In genomic region chr19:46373573-46374359, GRCh38 we compare ENCODE assay signal across 9 cellular contexts. TPM values are rescaled to one million over a fixed set of nuclear protein-coding genes. Genes with fewer than 3 reads are reported as not detected.
DNase-seq lines count a peak whose midpoint lies in the region; ATAC-seq and TF ChIP-seq lines count a peak whose summit lies in the region.
"Had no signal": no experiment of that assay in that cellular context is flagged by ENCODE, and none has a peak within 500 bp of the region (broad histone marks: within the 10 kb centered on the region; RNA-seq: fewer than 3 reads in every experiment).

No MANE protein-coding gene starts in this region.

- H3K4me1 Mint-ChIP-seq in Caco-2 (ENCODE audit: low read depth, unreplicated experiment), result no peaks in the 10 kb centered on the region
- H3K4me1 Mint-ChIP-seq in activated T-cell treated with anti-CD3 and anti-CD28 coated beads, Interleukin-2, amount 50 U/mL, for 72 hours (ENCODE audit: low read depth), result peaks cover 21% of the 10 kb centered on the region

- TF ChIP-seq CTCF in Caco-2 (IDR thresholded peaks at IDR 0.05; ENCODE audit: insufficient read depth in 1 of 2, low read depth in 1 of 2, low read length in 1 of 2, severe bottlenecking in 1 of 2, unreplicated experiment in 1 of 2), result no peak
- TF ChIP-seq CTCF in breast epithelium (IDR thresholded peaks at IDR 0.05), result no peak
- no peak for TF ChIP-seq CTCF in uterus (IDR thresholded peaks at IDR 0.05)

- H3K27ac ChIP-seq in breast epithelium, result peak overlapping the region; percentile 86 to 93
- H3K27ac ChIP-seq in uterus, result peak overlapping the region; percentile 40 to 64

- H3K4me1 ChIP-seq in Caco-2 (peaks cover 6% of the 10 kb centered on the region; the same call in 1 of the 2 replicates), breast epithelium (peaks cover 28 to 35% of the 10 kb centered on the region in 2 donors), uterus (peaks cover 0 to 19% of the 10 kb centered on the region in 2 donors)

- H3K9me3 Mint-ChIP-seq in Caco-2 (ENCODE audit: unreplicated experiment), result no peaks in the 10 kb centered on the region
- no peaks in the 10 kb centered on the region for H3K9me3 Mint-ChIP-seq in activated T-cell treated with anti-CD3 and anti-CD28 coated beads, Interleukin-2, amount 50 U/mL, for 72 hours

- no peaks in the 10 kb centered on the region for H3K9me3 ChIP-seq in Caco-2
- no peaks in the 10 kb centered on the region for H3K9me3 ChIP-seq in breast epithelium
- no peaks in the 10 kb centered on the region for H3K9me3 ChIP-seq in uterus

- H3K4me3 ChIP-seq in Caco-2 (ENCODE audit: low read depth, low read length) (no peak overlapping the region), breast epithelium (peak overlapping the region in 2 of 3 donors; percentile 21 to 29), uterus (no peak overlapping the region)

- no peak for TF ChIP-seq POLR2A in breast epithelium (IDR thresholded peaks at IDR 0.05)
- no peak for TF ChIP-seq POLR2A in uterus (IDR thresholded peaks at IDR 0.05)

- BruUV-seq in Caco-2 (replicated peaks; lab: Mats Ljungman, UMichigan), result no TSS peak

- H3K4me3 Mint-ChIP-seq in Caco-2 (ENCODE audit: unreplicated experiment), result no peak overlapping the region
- H3K4me3 Mint-ChIP-seq in activated T-cell treated with anti-CD3 and anti-CD28 coated beads, Interleukin-2, amount 50 U/mL, for 72 hours, result no peak overlapping the region
- H3K4me3 Mint-ChIP-seq: activated naive CD8-positive, alpha-beta T cell had no signal

- intact Hi-C loops in Caco-2 (cut with micrococcal nuclease; ENCODE audit: unreplicated experiment) (no loop called here), breast epithelium (cut with DNase I; ENCODE audit: low total_unique reads) (no loop called here), uterus (cut with DNase I; ENCODE audit: low total_unique reads) (no loop called here)

- H3K36me3 ChIP-seq in Caco-2 (ENCODE audit: control insufficient read depth, insufficient read depth, low read length) (no peaks in the 10 kb centered on the region; the same call in 1 of the 2 replicates), breast epithelium (no peaks in the 10 kb centered on the region), uterus (no peaks in the 10 kb centered on the region)

- peak in 1 of 2 experiments; percentile 39 for DNase-seq in Caco-2
- DNase-seq in NCI-H1694 treated with DMSO at 0.1 percent for 48 hours (lab: John Stamatoyannopoulos, UW), result peak; percentile 96
- peak; percentile 98 for DNase-seq in breast epithelium (ENCODE audit: low spot score in 2 of 2)
- DNase-seq in kidney tubule cell (ENCODE audit: low spot score), result peak; percentile 98
- DNase-seq in uterus, result peak in 1 of 2 donors; percentile 54
- DNase-seq in HEK293T (ENCODE audit: extremely low spot score), result no peak
- DNase-seq in activated T-cell treated with anti-CD3 and anti-CD28 coated beads, Interleukin-2, amount 50 U/mL, for 72 hours, result no peak

- peak overlapping the region; percentile 52 for H3K27ac Mint-ChIP-seq in Caco-2 (ENCODE audit: unreplicated experiment)
- H3K27ac Mint-ChIP-seq in activated T-cell treated with anti-CD3 and anti-CD28 coated beads, Interleukin-2, amount 50 U/mL, for 72 hours, result no peak overlapping the region
- H3K27ac Mint-ChIP-seq: activated naive CD8-positive, alpha-beta T cell had no signal

- H3K27me3 ChIP-seq in Caco-2 (replicated peaks; ENCODE audit: control insufficient read depth, insufficient read depth, low read length) (no peaks in the 10 kb centered on the region), breast epithelium (no peaks in the 10 kb centered on the region), uterus (no peaks in the 10 kb centered on the region)

- H3K27me3 Mint-ChIP-seq in Caco-2 (ENCODE audit: insufficient read depth, unreplicated experiment), result no peaks in the 10 kb centered on the region
- no peaks in the 10 kb centered on the region for H3K27me3 Mint-ChIP-seq in activated T-cell treated with anti-CD3 and anti-CD28 coated beads, Interleukin-2, amount 50 U/mL, for 72 hours (ENCODE audit: low read depth)
- H3K27me3 Mint-ChIP-seq: activated naive CD8-positive, alpha-beta T cell had no signal

- CTCF ChIA-PET in Caco-2 (lab: Charles Lee) (interaction anchor here (0.5 to 0.6 kb wide), 2 partner anchors 21 to 93 kb away, joined by 4 to 7 read pairs; no protein-coding TSS in a partner anchor), HEK293T (lab: Yijun Ruan, JAX) (no interaction called here)

- no peak for ATAC-seq in GM21723 (IDR thresholded peaks at IDR 0.05; ENCODE audit: unreplicated experiment)
- ATAC-seq in activated T-cell treated with anti-CD3 and anti-CD28 coated beads, Interleukin-2, amount 50 U/mL, for 72 hours (replicated peaks in 1 of 2), result no peak

- POLR2A ChIA-PET in Caco-2 (lab: Charles Lee), result no interaction called here
- POLR2A ChIA-PET in HEK293T (lab: Yijun Ruan, JAX), result no interaction called here

- H3K36me3 Mint-ChIP-seq in Caco-2 (ENCODE audit: insufficient read depth, unreplicated experiment), result peaks cover 52% of the 10 kb centered on the region
- H3K36me3 Mint-ChIP-seq in activated T-cell treated with anti-CD3 and anti-CD28 coated beads, Interleukin-2, amount 50 U/mL, for 72 hours (ENCODE audit: insufficient read depth in 2 of 2), result peaks cover 5 to 14% of the 10 kb centered on the region in 2 donors

TF ChIP-seq in HEK293T, 16 proteins besides CTCF, POLR2A, EP300 and RAD21:
- TF ChIP-seq ARNT (IDR thresholded peaks at IDR 0.05), result no peak
- TF ChIP-seq BHLHE40 (IDR thresholded peaks at IDR 0.05; ENCODE audit: borderline replicate concordance), result no peak
- no peak for TF ChIP-seq PKNOX1 (IDR thresholded peaks at IDR 0.05)
- TF ChIP-seq L3MBTL2 (conservative IDR thresholded peaks at IDR 0.05), result no peak
- no peak for TF ChIP-seq HDGF (IDR thresholded peaks at IDR 0.05; ENCODE audit: borderline replicate concordance)
- TF ChIP-seq FOXK2 (IDR thresholded peaks at IDR 0.05), result no peak
- TF ChIP-seq LEF1 (IDR thresholded peaks at IDR 0.05; ENCODE audit: borderline replicate concordance), result no peak
- no peak for TF ChIP-seq FOXA1 (IDR thresholded peaks at IDR 0.05)
- no peak for TF ChIP-seq TARDBP (IDR thresholded peaks at IDR 0.05)
- no peak for TF ChIP-seq CTBP1 (IDR thresholded peaks at IDR 0.05; ENCODE audit: borderline replicate concordance)
TF ChIP-seq in HEK293T: peak in this region for 0.

RNA-seq across cellular contexts. Expression of gene PPP5C, which starts 26.9 kb away (rescaled TPM):
- total RNA-seq in Caco-2 (2022) (120 and 130 TPM in 2 replicates), breast epithelium (10 to 100 TPM; 41.3 to 72.4 (median 58.7) TPM), uterus (10 to 100 TPM; 26.1 to 92.3 (median 62.5) TPM)
- total RNA-seq in activated T-cell treated with anti-CD3 and anti-CD28 coated beads, Interleukin-2, amount 50 U/mL, for 72 hours, result 10 to 100 TPM; 56.6 to 73.7 TPM

RNA-seq across cellular contexts. Expression of gene CCDC8, which starts 39.6 kb away (rescaled TPM):
- total RNA-seq in Caco-2 (2022), result 0.18 and 0.37 TPM in 2 replicates
- total RNA-seq in breast epithelium, result 10 to 100 TPM in 2 of 3 donors, 1 to 10 TPM in 1; 2.2 to 29.7 (median 16.4) TPM
- 10 to 100 TPM in 2 of 4 donors, 1 to 10 TPM in 2; 7.2 to 89.1 (median 26.2) TPM for total RNA-seq in uterus
- total RNA-seq in activated T-cell treated with anti-CD3 and anti-CD28 coated beads, Interleukin-2, amount 50 U/mL, for 72 hours, result not detected

RNA-seq across cellular contexts. Expression of gene PNMA8C, which starts 55.0 kb away (rescaled TPM):
- not detected in 2 replicates for total RNA-seq in Caco-2 (2022)
- total RNA-seq in breast epithelium, result under 1 TPM in 2 of 3 donors, not detected in 1; 0.59 to 0.98 TPM
- 1 to 10 TPM in 1 of 4 donors, under 1 TPM in 2, not detected in 1; under 0.01 to 3.7 (median 0.73) TPM for total RNA-seq in uterus
- total RNA-seq in activated T-cell treated with anti-CD3 and anti-CD28 coated beads, Interleukin-2, amount 50 U/mL, for 72 hours, result not detected

Comparison
In these comparisons a context has a peak if more than half of its experiments do, and no peak if none do; other contexts are left out.
1. DNase-seq: peak in NCI-H1694 treated with DMSO at 0.1 percent for 48 hours (single experiment), breast epithelium (2 of 2) and kidney tubule cell (single experiment); none in HEK293T (single experiment) and activated T-cell treated with anti-CD3 and anti-CD28 coated beads, Interleukin-2, amount 50 U/mL, for 72 hours (0 of 2).
2. H3K4me3 ChIP-seq: peak in breast epithelium (2 of 3); none in Caco-2 (single experiment) and uterus (0 of 2).